8 cellular contexts compared by ENCODE assay signal in the genomic region with DNA sequence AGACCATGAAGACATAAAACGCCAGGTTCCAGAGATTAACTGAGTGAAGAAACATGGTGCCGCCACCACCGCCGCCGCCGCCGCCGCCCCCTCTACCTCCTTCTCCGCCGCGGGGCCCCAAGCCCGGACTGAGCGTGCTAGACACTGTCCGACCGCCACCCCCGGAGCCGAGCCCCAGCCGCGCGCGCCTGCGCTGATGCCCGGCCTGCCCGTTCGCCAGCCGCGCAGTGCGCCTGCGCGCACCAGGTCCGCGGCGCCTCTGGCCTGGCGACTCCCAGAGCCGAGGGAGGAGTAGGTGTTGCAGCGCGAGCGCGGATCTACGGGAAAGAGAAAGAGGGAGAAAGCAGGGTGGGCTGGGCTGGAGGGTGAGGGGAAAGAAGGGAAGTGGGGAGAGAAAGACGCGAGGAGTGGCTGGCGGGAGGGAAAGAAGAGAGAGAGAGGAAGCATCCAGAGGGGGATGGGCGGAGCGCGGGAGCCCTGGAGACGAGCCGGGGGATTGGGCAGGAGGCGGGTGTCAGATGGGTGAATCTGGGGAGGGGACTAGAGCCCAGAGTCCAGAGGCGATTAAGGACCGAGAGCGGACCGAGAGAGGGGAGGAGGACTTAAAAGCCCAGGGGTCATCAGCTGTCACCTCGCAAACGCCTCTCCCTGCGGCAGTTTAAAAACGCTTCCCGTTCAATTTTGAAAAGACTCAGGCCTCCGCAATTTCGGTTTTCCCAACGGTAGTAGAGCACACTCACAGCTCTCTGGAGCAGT. TPM values are rescaled to one million over a fixed set of nuclear protein-coding genes. Genes with fewer than 3 reads are reported as not detected.
DNase-seq lines count a peak whose midpoint lies in the region; ATAC-seq and TF ChIP-seq lines count a peak whose summit lies in the region.

A gene with protein sequence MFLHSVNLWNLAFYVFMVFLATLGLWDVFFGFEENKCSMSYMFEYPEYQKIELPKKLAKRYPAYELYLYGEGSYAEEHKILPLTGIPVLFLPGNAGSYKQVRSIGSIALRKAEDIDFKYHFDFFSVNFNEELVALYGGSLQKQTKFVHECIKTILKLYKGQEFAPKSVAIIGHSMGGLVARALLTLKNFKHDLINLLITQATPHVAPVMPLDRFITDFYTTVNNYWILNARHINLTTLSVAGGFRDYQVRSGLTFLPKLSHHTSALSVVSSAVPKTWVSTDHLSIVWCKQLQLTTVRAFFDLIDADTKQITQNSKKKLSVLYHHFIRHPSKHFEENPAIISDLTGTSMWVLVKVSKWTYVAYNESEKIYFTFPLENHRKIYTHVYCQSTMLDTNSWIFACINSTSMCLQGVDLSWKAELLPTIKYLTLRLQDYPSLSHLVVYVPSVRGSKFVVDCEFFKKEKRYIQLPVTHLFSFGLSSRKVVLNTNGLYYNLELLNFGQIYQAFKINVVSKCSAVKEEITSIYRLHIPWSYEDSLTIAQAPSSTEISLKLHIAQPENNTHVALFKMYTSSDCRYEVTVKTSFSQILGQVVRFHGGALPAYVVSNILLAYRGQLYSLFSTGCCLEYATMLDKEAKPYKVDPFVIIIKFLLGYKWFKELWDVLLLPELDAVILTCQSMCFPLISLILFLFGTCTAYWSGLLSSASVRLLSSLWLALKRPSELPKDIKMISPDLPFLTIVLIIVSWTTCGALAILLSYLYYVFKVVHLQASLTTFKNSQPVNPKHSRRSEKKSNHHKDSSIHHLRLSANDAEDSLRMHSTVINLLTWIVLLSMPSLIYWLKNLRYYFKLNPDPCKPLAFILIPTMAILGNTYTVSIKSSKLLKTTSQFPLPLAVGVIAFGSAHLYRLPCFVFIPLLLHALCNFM (minus strand): TSS at position 146 of the 756 bp plus-strand sequence. CDS start 91 bp downstream, at position 55.

- TF ChIP-seq CTCF in WTC11 (IDR thresholded peaks at IDR 0.05): no peak

- peak within 1 kb of the TSS; percentile 98 for H3K4me3 Mint-ChIP-seq in WTC11

- H3K4me1 Mint-ChIP-seq in WTC11: peaks cover 24% of the 10 kb centered on the region

- peak within 1 kb of the TSS; percentile 84 for H3K27ac ChIP-seq in caudate nucleus (ENCODE audit: low read depth, low read length)

- DNase-seq in AG08395 (ENCODE audit: low spot score) (peak; percentile 97), NCI-H2227 (lab: John Stamatoyannopoulos, UW; ENCODE audit: unreplicated experiment) (peak; percentile 99), WTC11 (ENCODE audit: low spot score) (peak; percentile 90), caudate nucleus (lab: John Stamatoyannopoulos, UW) (peak in 60 of 61 donors; percentile 58 to 98 (median 90)), iris pigment epithelial cell (ENCODE audit: low read depth) (peak; percentile 80)
- peak; percentile 74 to 81 for DNase-seq in stimulated activated CD4-positive, alpha-beta T cell treated with anti-CD3 and anti-CD28 coated beads, Interleukin-12 subunit alpha, Interleukin-12 subunit beta, amount 100 ng/mL, for 24 hours (ENCODE audit: low read depth in 2 of 2)

- peak within 1 kb of the TSS; percentile 98 for H3K27ac Mint-ChIP-seq in WTC11

- H3K36me3 Mint-ChIP-seq in WTC11: no peaks in the 10 kb centered on the region

- CTCF ChIA-PET in WTC11 (lab: Charles Lee): interaction anchor here (0.7 kb wide), 1 partner anchor 186 kb away, joined by 3 read pairs; no protein-coding TSS in a partner anchor

- ATAC-seq in GM18909 (IDR thresholded peaks at IDR 0.05; ENCODE audit: poor library complexity, unreplicated experiment): peak; percentile 91
- ATAC-seq in HG03159 (IDR thresholded peaks at IDR 0.05; ENCODE audit: unreplicated experiment): peak; percentile 88
- peak; percentile 84 for ATAC-seq in WTC11

- peaks cover 5% of the 10 kb centered on the region for H3K27me3 Mint-ChIP-seq in WTC11 (ENCODE audit: low read depth)

- no peaks in the 10 kb centered on the region for H3K9me3 Mint-ChIP-seq in WTC11

- POLR2A ChIA-PET in WTC11 (lab: Charles Lee): interaction anchor here (0.6 kb wide), 1 partner anchor 115 kb away, joined by 3 read pairs; no protein-coding TSS in a partner anchor

TF ChIP-seq in WTC11, 78 proteins besides CTCF, POLR2A, EP300 and RAD21 (continues in another document):
- peak; percentile 35; the same call in 1 of the 2 replicates for TF ChIP-seq MAX (CRISPR knock-in tag; IDR thresholded peaks at IDR 0.05)
- TF ChIP-seq ATF1 (CRISPR knock-in tag; IDR thresholded peaks at IDR 0.05): no peak
- TF ChIP-seq NFE2L1 (CRISPR knock-in tag; IDR thresholded peaks at IDR 0.05): peak; percentile 65; the same call in 1 of the 2 replicates
- TF ChIP-seq ZNF219 (CRISPR knock-in tag; IDR thresholded peaks at IDR 0.05; ENCODE audit: borderline replicate concordance): no peak
- peak; percentile 73; the same call in 1 of the 2 replicates for TF ChIP-seq FOXP4 (CRISPR knock-in tag; IDR thresholded peaks at IDR 0.05)
- TF ChIP-seq PRDM15 (CRISPR knock-in tag; IDR thresholded peaks at IDR 0.05): peak; percentile 67; the same call in 1 of the 2 replicates
- TF ChIP-seq FOXP1 (CRISPR knock-in tag; IDR thresholded peaks at IDR 0.05; ENCODE audit: borderline replicate concordance): peak; percentile 64; the same call in 1 of the 2 replicates
- peak; percentile 53; the same call in 1 of the 2 replicates for TF ChIP-seq ZBTB21 (CRISPR knock-in tag; IDR thresholded peaks at IDR 0.05; ENCODE audit: borderline replicate concordance)
- TF ChIP-seq, protein P1, sequence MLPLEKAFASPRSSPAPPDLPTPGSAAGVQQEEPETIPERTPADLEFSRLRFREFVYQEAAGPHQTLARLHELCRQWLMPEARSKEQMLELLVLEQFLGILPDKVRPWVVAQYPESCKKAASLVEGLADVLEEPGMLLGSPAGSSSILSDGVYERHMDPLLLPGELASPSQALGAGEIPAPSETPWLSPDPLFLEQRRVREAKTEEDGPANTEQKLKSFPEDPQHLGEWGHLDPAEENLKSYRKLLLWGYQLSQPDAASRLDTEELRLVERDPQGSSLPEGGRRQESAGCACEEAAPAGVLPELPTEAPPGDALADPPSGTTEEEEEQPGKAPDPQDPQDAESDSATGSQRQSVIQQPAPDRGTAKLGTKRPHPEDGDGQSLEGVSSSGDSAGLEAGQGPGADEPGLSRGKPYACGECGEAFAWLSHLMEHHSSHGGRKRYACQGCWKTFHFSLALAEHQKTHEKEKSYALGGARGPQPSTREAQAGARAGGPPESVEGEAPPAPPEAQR (CRISPR knock-in tag; IDR thresholded peaks at IDR 0.05): no peak

RNA-seq across cellular contexts. Expression of the gene that starts here (rescaled TPM):
- 25.2 to 29.4 TPM (median 28.2 TPM) in 3 replicates for total RNA-seq in WTC11 (2021)

Comparison
In these comparisons a context has a peak if more than half of its experiments do, and no peak if none do; other contexts are left out.
1. Peak in every context shown above with its lines: DNase-seq, ATAC-seq and H3K27ac ChIP-seq.